In the genomic region with DNA sequence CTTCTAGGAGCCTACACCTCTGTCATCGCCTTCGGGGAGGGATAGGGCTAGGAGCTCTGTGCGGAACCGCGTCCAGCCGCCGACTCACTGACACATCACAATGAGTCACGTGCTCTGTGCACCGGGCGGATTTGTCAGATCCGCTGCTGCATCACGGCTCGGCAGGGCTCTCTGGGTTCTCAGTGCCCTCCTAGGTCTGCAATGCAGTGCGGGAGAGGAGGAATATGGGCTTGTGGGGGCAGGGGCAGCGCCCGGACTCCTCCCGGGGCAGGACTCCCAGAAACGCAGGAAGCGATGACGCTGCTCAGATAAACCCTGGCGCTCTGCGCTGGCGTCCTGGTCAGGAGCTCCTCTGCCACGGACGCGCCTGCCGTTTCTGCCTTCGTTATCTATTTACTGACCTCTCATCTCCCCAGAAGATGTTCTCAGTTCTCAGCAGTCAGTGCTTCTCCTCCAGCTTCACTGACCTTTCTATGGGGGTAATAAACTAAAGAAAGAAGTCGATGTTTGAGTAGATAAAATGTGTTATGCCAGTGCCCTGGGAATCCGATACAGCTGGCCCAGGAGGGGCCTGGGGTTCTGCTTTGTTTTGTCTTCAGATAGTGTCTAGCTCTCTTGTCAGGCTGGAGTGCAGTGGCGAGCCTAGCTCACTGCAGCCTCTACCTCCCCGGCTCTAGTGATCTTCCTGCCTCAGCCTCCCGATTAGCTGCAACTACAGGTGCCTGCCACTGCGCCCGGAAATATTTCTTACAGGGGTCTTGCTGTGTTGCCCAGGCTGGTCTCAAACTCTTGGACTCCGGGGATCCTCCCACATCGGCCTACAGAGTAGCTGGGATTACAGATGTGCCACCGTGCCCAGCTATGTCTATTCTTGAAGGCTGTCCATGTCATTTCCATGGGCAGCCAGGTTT, we compare ENCODE assay signal across 8 cellular contexts. TPM values are rescaled to one million over a fixed set of nuclear protein-coding genes. Genes with fewer than 3 reads are reported as not detected.
DNase-seq lines count a peak whose midpoint lies in the region; ATAC-seq and TF ChIP-seq lines count a peak whose summit lies in the region.

No MANE protein-coding gene starts in this region.

- ATAC-seq in GM21576 (IDR thresholded peaks at IDR 0.05; ENCODE audit: unreplicated experiment): peak; percentile 97
- peak; percentile 90 for ATAC-seq in Panc1
- peak; percentile 99 to 100 for ATAC-seq in activated T-cell treated with anti-CD3 and anti-CD28 coated beads, Interleukin-2, amount 50 U/mL, for 72 hours (replicated peaks in 1 of 2)
- ATAC-seq in naive thymus-derived CD8-positive, alpha-beta T cell: peak; percentile 94 to 97
- ATAC-seq in stimulated activated naive B cell treated with anti-CD40 and anti-IgM and Interleukin-4, amounts not matched to agents 10 μg/mL and 1 μg/mL and 100 μg/mL, for 72 hours (replicated peaks): peak; percentile 98 to 99

- H3K27ac Mint-ChIP-seq in IgD-negative memory B cell: peak overlapping the region; percentile 74 to 94 (median 91)
- H3K27ac Mint-ChIP-seq in activated T-cell treated with anti-CD3 and anti-CD28 coated beads, Interleukin-2, amount 50 U/mL, for 72 hours: peak overlapping the region; percentile 88
- H3K27ac Mint-ChIP-seq in naive thymus-derived CD8-positive, alpha-beta T cell: peak overlapping the region; percentile 91 to 97 (median 94)
- H3K27ac Mint-ChIP-seq in stimulated activated naive B cell treated with anti-CD40 and anti-IgM and Interleukin-4, amounts not matched to agents 10 μg/mL and 1 μg/mL and 100 μg/mL, for 72 hours: peak overlapping the region; percentile 94

- H3K36me3 Mint-ChIP-seq in IgD-negative memory B cell: no peaks in the 10 kb centered on the region
- H3K36me3 Mint-ChIP-seq in activated T-cell treated with anti-CD3 and anti-CD28 coated beads, Interleukin-2, amount 50 U/mL, for 72 hours (ENCODE audit: insufficient read depth in 2 of 2): no peaks in the 10 kb centered on the region
- H3K36me3 Mint-ChIP-seq in naive thymus-derived CD8-positive, alpha-beta T cell: no peaks in the 10 kb centered on the region
- no peaks in the 10 kb centered on the region for H3K36me3 Mint-ChIP-seq in stimulated activated naive B cell treated with anti-CD40 and anti-IgM and Interleukin-4, amounts not matched to agents 10 μg/mL and 1 μg/mL and 100 μg/mL, for 72 hours

- peaks cover 3% of the 10 kb centered on the region for H3K27me3 Mint-ChIP-seq in IgD-negative memory B cell
- no peaks in the 10 kb centered on the region for H3K27me3 Mint-ChIP-seq in activated T-cell treated with anti-CD3 and anti-CD28 coated beads, Interleukin-2, amount 50 U/mL, for 72 hours (ENCODE audit: low read depth)
- peaks cover 0 to under 1% (median 0%) of the 10 kb centered on the region in 5 donors for H3K27me3 Mint-ChIP-seq in naive thymus-derived CD8-positive, alpha-beta T cell
- H3K27me3 Mint-ChIP-seq in stimulated activated naive B cell treated with anti-CD40 and anti-IgM and Interleukin-4, amounts not matched to agents 10 μg/mL and 1 μg/mL and 100 μg/mL, for 72 hours: peaks cover 0 to 15% of the 10 kb centered on the region in 2 donors

- H3K4me1 Mint-ChIP-seq in IgD-negative memory B cell: peaks cover 8 to 17% (median 12%) of the 10 kb centered on the region in 3 donors
- H3K4me1 Mint-ChIP-seq in activated T-cell treated with anti-CD3 and anti-CD28 coated beads, Interleukin-2, amount 50 U/mL, for 72 hours (ENCODE audit: low read depth): peaks cover 32% of the 10 kb centered on the region
- H3K4me1 Mint-ChIP-seq in naive thymus-derived CD8-positive, alpha-beta T cell: peaks cover 10 to 48% (median 21%) of the 10 kb centered on the region in 4 donors
- H3K4me1 Mint-ChIP-seq in stimulated activated naive B cell treated with anti-CD40 and anti-IgM and Interleukin-4, amounts not matched to agents 10 μg/mL and 1 μg/mL and 100 μg/mL, for 72 hours: peaks cover 11 to 12% of the 10 kb centered on the region in 2 donors

- no peaks in the 10 kb centered on the region for H3K27me3 ChIP-seq in Panc1 (ENCODE audit: control insufficient read depth, insufficient read depth, low read length)

- intact Hi-C loops in Panc1 (cut with micrococcal nuclease; ENCODE audit: unreplicated experiment): no loop called here

- H3K4me3 Mint-ChIP-seq in IgD-negative memory B cell: peak overlapping the region; percentile 91 to 98 (median 94)
- peak overlapping the region; percentile 91 to 92 for H3K4me3 Mint-ChIP-seq in activated T-cell treated with anti-CD3 and anti-CD28 coated beads, Interleukin-2, amount 50 U/mL, for 72 hours
- peak overlapping the region; percentile 93 to 98 (median 96) for H3K4me3 Mint-ChIP-seq in naive thymus-derived CD8-positive, alpha-beta T cell
- peak overlapping the region; percentile 88 to 96 for H3K4me3 Mint-ChIP-seq in stimulated activated naive B cell treated with anti-CD40 and anti-IgM and Interleukin-4, amounts not matched to agents 10 μg/mL and 1 μg/mL and 100 μg/mL, for 72 hours

- in situ Hi-C loops in Panc1 (cut with HindIII; ENCODE audit: low pct_unique_long_range_greater_than_20kb, low sequenced_read_pairs): no loop called here

- peak overlapping the region; percentile 100 for H3K27ac ChIP-seq in Panc1 (ENCODE audit: low read length)

- H3K9me3 Mint-ChIP-seq in IgD-negative memory B cell: no peaks in the 10 kb centered on the region
- H3K9me3 Mint-ChIP-seq in activated T-cell treated with anti-CD3 and anti-CD28 coated beads, Interleukin-2, amount 50 U/mL, for 72 hours: no peaks in the 10 kb centered on the region
- no peaks in the 10 kb centered on the region for H3K9me3 Mint-ChIP-seq in naive thymus-derived CD8-positive, alpha-beta T cell
- H3K9me3 Mint-ChIP-seq in stimulated activated naive B cell treated with anti-CD40 and anti-IgM and Interleukin-4, amounts not matched to agents 10 μg/mL and 1 μg/mL and 100 μg/mL, for 72 hours: no peaks in the 10 kb centered on the region

- no peaks in the 10 kb centered on the region for H3K9me3 ChIP-seq in Panc1 (ENCODE audit: control insufficient read depth, insufficient read depth, low read depth, low read length)

- no peaks in the 10 kb centered on the region for H3K36me3 ChIP-seq in Panc1 (ENCODE audit: control insufficient read depth, insufficient read depth, low read length)

- TSS peak; percentile 90 for BruUV-seq in Panc1 (replicated peaks; lab: Mats Ljungman, UMichigan)

- DNase-seq in DMS153 (lab: John Stamatoyannopoulos, UW): peak; percentile 72
- peak; percentile 95 for DNase-seq in Panc1 (ENCODE audit: low read depth, low spot score)
- DNase-seq in activated T-cell treated with anti-CD3 and anti-CD28 coated beads, Interleukin-2, amount 50 U/mL, for 72 hours: peak; percentile 83 to 88
- peak; percentile 100 for DNase-seq in fibroblast of mammary gland (ENCODE audit: low read depth)
- peak; percentile 57 to 85 (median 70) for DNase-seq in naive thymus-derived CD8-positive, alpha-beta T cell
- peak; percentile 66 for DNase-seq in stimulated activated naive B cell treated with anti-CD40 and anti-IgM and Interleukin-4, amounts not matched to agents 10 μg/mL and 1 μg/mL and 100 μg/mL, for 72 hours

- peaks cover 62% of the 10 kb centered on the region for H3K4me1 ChIP-seq in Panc1 (ENCODE audit: control insufficient read depth, insufficient read depth, low read length)

- POLR2A ChIA-PET in Panc1 (lab: Charles Lee): interaction anchor here (0.9 to 2.3 kb wide), 6 partner anchors 9 to 28 kb away, joined by 3 to 12 read pairs (median 5); no protein-coding TSS in a partner anchor
- POLR2A ChIA-PET in naive thymus-derived CD8-positive, alpha-beta T cell (lab: Charles Lee): interaction anchor here (1.0 to 2.7 kb wide), 6 partner anchors 9 to 535 kb away, joined by 3 to 14 read pairs (median 4); partner anchors contain the start of genes CCDC7 and ITGB1

- peak overlapping the region; percentile 26 to 49 for H3K4me3 ChIP-seq in Panc1 (ENCODE audit: low read depth in 2 of 2, low read length in 2 of 2)
- peak overlapping the region; percentile 41 for H3K4me3 ChIP-seq in fibroblast of mammary gland (ENCODE audit: control insufficient read depth, low read depth, low read length)

- TF ChIP-seq CTCF in Panc1 (IDR thresholded peaks at IDR 0.05) (no peak), fibroblast of mammary gland (conservative IDR thresholded peaks at IDR 0.05; ENCODE audit: control insufficient read depth, insufficient read depth, low read depth, low read length) (no peak)

- CTCF ChIA-PET in Panc1 (lab: Charles Lee): no interaction called here

RNA-seq across cellular contexts. Expression of gene ITGB1, which starts 22.8 kb away (rescaled TPM):
- 394 TPM for polyA plus RNA-seq in IgD-negative memory B cell
- 803 TPM for total RNA-seq in Panc1 (2021; ENCODE audit: unreplicated experiment)
- 484 TPM for polyA plus RNA-seq in Panc1 (2012; ENCODE audit: insufficient read length)
- total RNA-seq in activated T-cell treated with anti-CD3 and anti-CD28 coated beads, Interleukin-2, amount 50 U/mL, for 72 hours: 10 to 100 TPM; 52.3 to 91.2 TPM
- 10 to 100 TPM; 34.2 to 34.6 TPM for total RNA-seq in naive thymus-derived CD8-positive, alpha-beta T cell
- 100 to 1,000 TPM in 1 of 3 donors, 10 to 100 TPM in 2; 26.1 to 107 (median 28.9) TPM for polyA plus RNA-seq in naive thymus-derived CD8-positive, alpha-beta T cell

Comparison
In these comparisons a context has a peak if more than half of its experiments do, and no peak if none do; other contexts are left out.
1. Peak in every context shown above with its lines: DNase-seq, ATAC-seq, H3K4me3 ChIP-seq and H3K27ac ChIP-seq.